In genomic region chr17:72039490-72039889, GRCh38 we compare ENCODE assay signal across 21 cellular contexts.
DNase-seq lines count a peak whose midpoint lies in the region; ATAC-seq and TF ChIP-seq lines count a peak whose summit lies in the region.
"Had no signal": no experiment of that assay in that cellular context is flagged by ENCODE, and none has a peak within 500 bp of the region (broad histone marks: within the 10 kb centered on the region; RNA-seq: fewer than 3 reads in every experiment).

No MANE protein-coding gene starts in this region.

- H3K4me1 ChIP-seq in right cardiac atrium (ENCODE audit: control insufficient read depth, insufficient read depth, low read length) = no peaks in the 10 kb centered on the region
- no peaks in the 10 kb centered on the region for H3K4me1 ChIP-seq in right atrium auricular region
- H3K4me1 ChIP-seq in Peyer's patch = no peaks in the 10 kb centered on the region

- H3K27ac ChIP-seq in right cardiac atrium (ENCODE audit: low read length) (no peak overlapping the region), right atrium auricular region (no peak overlapping the region), Peyer's patch (no peak overlapping the region)
- H3K27ac ChIP-seq: 22Rv1; BLaER1 treated with 17β-estradiol and CSF1 and Interleukin-3, amounts not matched to agents 10 nM and 100 nM had no signal

- H3K9me3 ChIP-seq in right cardiac atrium (ENCODE audit: control insufficient read depth, low read length) (no peaks in the 10 kb centered on the region), right atrium auricular region (no peaks in the 10 kb centered on the region), Peyer's patch (no peaks in the 10 kb centered on the region)
- H3K9me3 ChIP-seq: BE2C; BLaER1 treated with 17β-estradiol and CSF1 and Interleukin-3, amounts not matched to agents 10 nM and 100 nM had no signal

- H3K27me3 Mint-ChIP-seq in neural crest cell (ENCODE audit: low read depth) = no peaks in the 10 kb centered on the region
- no peaks in the 10 kb centered on the region for H3K27me3 Mint-ChIP-seq in T-helper 2 cell treated with Interferon-gamma antibody and Interleukin-4, amounts not matched to agents 5 μg/mL and 100 μg/mL, for 36 hours (ENCODE audit: low read depth)
- H3K27me3 Mint-ChIP-seq: CD8-positive, alpha-beta memory T cell had no signal

- intact Hi-C loops in right cardiac atrium (cut with DNase I) = loop anchor here in 1 of 4 donors (10.0 kb wide), 1 partner anchor 75 kb away; no protein-coding TSS in a partner anchor

- H3K27me3 ChIP-seq in right cardiac atrium (ENCODE audit: control insufficient read depth, insufficient read depth) (no peaks in the 10 kb centered on the region), right atrium auricular region (no peaks in the 10 kb centered on the region), Peyer's patch (no peaks in the 10 kb centered on the region)
- H3K27me3 ChIP-seq: BE2C; BLaER1 treated with 17β-estradiol and CSF1 and Interleukin-3, amounts not matched to agents 10 nM and 100 nM had no signal

- peaks cover 7% of the 10 kb centered on the region for H3K9me3 Mint-ChIP-seq in neural crest cell
- no peaks in the 10 kb centered on the region for H3K9me3 Mint-ChIP-seq in T-helper 2 cell treated with Interferon-gamma antibody and Interleukin-4, amounts not matched to agents 5 μg/mL and 100 μg/mL, for 36 hours
- H3K9me3 Mint-ChIP-seq: CD4-positive, alpha-beta T cell; GM23338; H9 had no signal

- no peaks in the 10 kb centered on the region for H3K36me3 ChIP-seq in right atrium auricular region
- no peaks in the 10 kb centered on the region for H3K36me3 ChIP-seq in Peyer's patch
- H3K36me3 ChIP-seq: BE2C; BLaER1 treated with 17β-estradiol and CSF1 and Interleukin-3, amounts not matched to agents 10 nM and 100 nM had no signal

- 42% methylated on average over 2 of the region's 2 CpGs for WGBS in right cardiac atrium

- DNase-seq in right cardiac atrium = no peak
- DNase-seq in right atrium auricular region (ENCODE audit: low spot score) = no peak
- DNase-seq in amniotic epithelial cell (ENCODE audit: low read depth) = peak; percentile 38
- no peak for DNase-seq in neural crest cell (ENCODE audit: low read depth, low spot score)
- no peak for DNase-seq in T-helper 2 cell treated with Interferon-gamma antibody and Interleukin-4, amounts not matched to agents 5 μg/mL and 100 μg/mL, for 36 hours (ENCODE audit: low spot score)
- no peak for DNase-seq in NCI-H82 (lab: John Stamatoyannopoulos, UW)
- no peak for DNase-seq in dermis blood vessel endothelial cell
- DNase-seq in Peyer's patch = no peak
- DNase-seq: AML-193; BE2C; CD4-positive, alpha-beta T cell; CD8-positive, alpha-beta memory T cell; DMS 273 treated with DMSO at 0.1 percent for 48 hours; DMS79; GF-D8; H9 had no signal

- peaks cover 22% of the 10 kb centered on the region for H3K4me1 Mint-ChIP-seq in neural crest cell
- H3K4me1 Mint-ChIP-seq in T-helper 2 cell treated with Interferon-gamma antibody and Interleukin-4, amounts not matched to agents 5 μg/mL and 100 μg/mL, for 36 hours (ENCODE audit: low read depth) = no peaks in the 10 kb centered on the region
- H3K4me1 Mint-ChIP-seq: CD14-positive monocyte; CD8-positive, alpha-beta memory T cell had no signal

- no peak overlapping the region for H3K4me3 Mint-ChIP-seq in neural crest cell
- H3K4me3 Mint-ChIP-seq in T-helper 2 cell treated with Interferon-gamma antibody and Interleukin-4, amounts not matched to agents 5 μg/mL and 100 μg/mL, for 36 hours = no peak overlapping the region
- H3K4me3 Mint-ChIP-seq: CD14-positive monocyte; CD4-positive, alpha-beta T cell; CD8-positive, alpha-beta memory T cell; GM23338; H9 had no signal

- H3K27ac Mint-ChIP-seq in neural crest cell (ENCODE audit: unreplicated experiment) = peak overlapping the region; percentile 46
- H3K27ac Mint-ChIP-seq in T-helper 2 cell treated with Interferon-gamma antibody and Interleukin-4, amounts not matched to agents 5 μg/mL and 100 μg/mL, for 36 hours = no peak overlapping the region
- H3K27ac Mint-ChIP-seq: CD14-positive monocyte; CD4-positive, alpha-beta T cell; CD8-positive, alpha-beta memory T cell; GM23338; H9 had no signal

- H3K36me3 Mint-ChIP-seq in neural crest cell (ENCODE audit: low read depth) = no peaks in the 10 kb centered on the region
- H3K36me3 Mint-ChIP-seq in T-helper 2 cell treated with Interferon-gamma antibody and Interleukin-4, amounts not matched to agents 5 μg/mL and 100 μg/mL, for 36 hours (ENCODE audit: low read depth) = no peaks in the 10 kb centered on the region
- H3K36me3 Mint-ChIP-seq: CD14-positive monocyte; CD8-positive, alpha-beta memory T cell had no signal

- ATAC-seq in right cardiac atrium = peak; percentile 56 to 65
- ATAC-seq: GM23338, HCT116 had no signal

- no peak for TF ChIP-seq POLR2A in Peyer's patch (IDR thresholded peaks at IDR 0.05)

- TF ChIP-seq CTCF in right atrium auricular region (IDR thresholded peaks at IDR 0.05) (no peak), neural crest cell (conservative IDR thresholded peaks at IDR 0.05) (no peak), Peyer's patch (IDR thresholded peaks at IDR 0.05) (no peak)

- no peak overlapping the region for H3K4me3 ChIP-seq in right cardiac atrium (ENCODE audit: low read length)
- no peak overlapping the region for H3K4me3 ChIP-seq in right atrium auricular region
- no peak overlapping the region for H3K4me3 ChIP-seq in Peyer's patch
- H3K4me3 ChIP-seq: BLaER1 treated with 17β-estradiol and CSF1 and Interleukin-3, amounts not matched to agents 10 nM and 100 nM; GM23338 had no signal
